ENCODE assay signal across 1 cellular context in genomic region chr5:32387841-32388240, GRCh38.
TF ChIP-seq lines count a peak whose summit lies in the region.

No MANE protein-coding gene starts in this region.

TF ChIP-seq in A549, 52 proteins besides CTCF, POLR2A, EP300 and RAD21:
- TF ChIP-seq HMGXB4 (CRISPR knock-in tag; IDR thresholded peaks at IDR 0.05; ENCODE audit: borderline replicate concordance) (no peak), MAFK (IDR thresholded peaks at IDR 0.05; ENCODE audit: partially characterized antibody) (peak; percentile 17)
